23 cellular contexts compared by ENCODE assay signal in genomic region chr17:80726558-80727408, GRCh38.
DNase-seq lines count a peak whose midpoint lies in the region; ATAC-seq, FAIRE-seq and TF ChIP-seq lines count a peak whose summit lies in the region.
"Had no signal": no experiment of that assay in that cellular context is flagged by ENCODE, and none has a peak within 500 bp of the region (broad histone marks: within the 10 kb centered on the region; RNA-seq: fewer than 3 reads in every experiment).

No MANE protein-coding gene starts in this region.

- TF ChIP-seq CTCF in natural killer cell (IDR thresholded peaks at IDR 0.05) (no peak), activated B cell treated with CpG ODN at 0.5 μM for 24 hours (IDR thresholded peaks at IDR 0.05) (no peak)

- intact Hi-C loops in natural killer cell (cut with micrococcal nuclease), result no loop called here
- intact Hi-C loops in activated B cell treated with CpG ODN at 0.5 μM for 24 hours (cut with micrococcal nuclease), result no loop called here

- H3K4me1 Mint-ChIP-seq in natural killer cell (peaks cover 29 to 43% of the 10 kb centered on the region in 2 donors), activated B cell treated with CpG ODN at 0.5 μM for 24 hours (peaks cover 45% of the 10 kb centered on the region), memory B cell (peaks cover 35% of the 10 kb centered on the region)
- peaks cover 10 to 39% of the 10 kb centered on the region in 2 donors for H3K4me1 Mint-ChIP-seq in natural killer cell treated with Interleukin-12 subunit alpha and Interleukin-12 subunit beta and Interleukin-15 and Interleukin-18, amount 100 ng/mL, for 72 hours (ENCODE audit: low read depth in 2 of 2)
- H3K4me1 Mint-ChIP-seq: CD14-positive monocyte had no signal

- H3K27me3 Mint-ChIP-seq in natural killer cell (ENCODE audit: low read depth in 2 of 2), result no peaks in the 10 kb centered on the region
- no peaks in the 10 kb centered on the region for H3K27me3 Mint-ChIP-seq in natural killer cell treated with Interleukin-12 subunit alpha and Interleukin-12 subunit beta and Interleukin-15 and Interleukin-18, amount 100 ng/mL, for 72 hours
- no peaks in the 10 kb centered on the region for H3K27me3 Mint-ChIP-seq in activated B cell treated with CpG ODN at 0.5 μM for 24 hours
- no peaks in the 10 kb centered on the region for H3K27me3 Mint-ChIP-seq in memory B cell

- peak; percentile 71 for FAIRE-seq in urothelium cell line (lab: Jason Lieb, UNC)
- FAIRE-seq: G401.6 had no signal

- H3K36me3 Mint-ChIP-seq in natural killer cell (no peaks in the 10 kb centered on the region), activated B cell treated with CpG ODN at 0.5 μM for 24 hours (ENCODE audit: low read depth) (peaks cover 8% of the 10 kb centered on the region), memory B cell (peaks cover 5% of the 10 kb centered on the region)
- no peaks in the 10 kb centered on the region for H3K36me3 Mint-ChIP-seq in natural killer cell treated with Interleukin-12 subunit alpha and Interleukin-12 subunit beta and Interleukin-15 and Interleukin-18, amount 100 ng/mL, for 72 hours

- H3K27ac Mint-ChIP-seq in natural killer cell, result peak overlapping the region; percentile 25 to 35
- H3K27ac Mint-ChIP-seq in natural killer cell treated with Interleukin-12 subunit alpha and Interleukin-12 subunit beta and Interleukin-15 and Interleukin-18, amount 100 ng/mL, for 72 hours, result peak overlapping the region in 1 of 2 donors; percentile 49
- H3K27ac Mint-ChIP-seq in activated B cell treated with CpG ODN at 0.5 μM for 24 hours, result no peak overlapping the region
- peak overlapping the region; percentile 68 for H3K27ac Mint-ChIP-seq in memory B cell
- H3K27ac Mint-ChIP-seq: mesothelial cell of epicardium had no signal

- ATAC-seq in natural killer cell (no peak), activated B cell treated with CpG ODN at 0.5 μM for 24 hours (ENCODE audit: low read depth) (no peak), memory B cell (ENCODE audit: low read depth) (peak; percentile 51), HG03175 (IDR thresholded peaks at IDR 0.05; ENCODE audit: unreplicated experiment) (no peak)
- ATAC-seq in natural killer cell treated with Interleukin-12 subunit alpha and Interleukin-12 subunit beta and Interleukin-15 and Interleukin-18, amount 100 ng/mL, for 72 hours, result no peak
- ATAC-seq: left colon had no signal

- DNase-seq in natural killer cell, result no peak
- DNase-seq in natural killer cell treated with Interleukin-12 subunit alpha and Interleukin-12 subunit beta and Interleukin-15 and Interleukin-18, amount 100 ng/mL, for 72 hours (ENCODE audit: low spot score), result no peak
- no peak for DNase-seq in activated B cell treated with CpG ODN at 0.5 μM for 24 hours
- no peak for DNase-seq in memory B cell (ENCODE audit: low spot score in 2 of 2)
- DNase-seq in urothelium cell line (ENCODE audit: low spot score), result no peak
- DNase-seq in NCI-H774 (lab: John Stamatoyannopoulos, UW), result no peak
- no peak for DNase-seq in activated naive CD4-positive, alpha-beta T cell treated with Interleukin-2 at 50 U/mL for 16 hours
- DNase-seq: ACHN; activated CD4-positive, alpha-beta T cell treated with anti-CD3 and anti-CD28 coated beads for 48 hours; activated effector memory CD4-positive, alpha-beta T cell treated with Interleukin-2 at 50 U/mL for 16 hours; DMS 273 treated with DMSO at 0.1 percent for 48 hours; glutamatergic neuron; left colon; NCI-H1105; NCI-H2081 treated with DMSO at 0.1 percent for 48 hours; NCI-H446; PC-9; stimulated activated CD4-positive, alpha-beta T cell treated with anti-CD3 and anti-CD28 coated beads, Interleukin-1b, Interleukin-23, amount 100 ng/mL, for 48 hours had no signal

- H3K9me3 Mint-ChIP-seq in natural killer cell, result no peaks in the 10 kb centered on the region
- no peaks in the 10 kb centered on the region for H3K9me3 Mint-ChIP-seq in natural killer cell treated with Interleukin-12 subunit alpha and Interleukin-12 subunit beta and Interleukin-15 and Interleukin-18, amount 100 ng/mL, for 72 hours
- no peaks in the 10 kb centered on the region for H3K9me3 Mint-ChIP-seq in activated B cell treated with CpG ODN at 0.5 μM for 24 hours
- no peaks in the 10 kb centered on the region for H3K9me3 Mint-ChIP-seq in memory B cell
- H3K9me3 Mint-ChIP-seq: CD14-positive monocyte, nephron had no signal

- POLR2A ChIA-PET in activated B cell treated with CpG ODN at 0.5 μM for 24 hours (lab: Charles Lee), result no interaction called here

- peak overlapping the region; percentile 42 for H3K4me3 Mint-ChIP-seq in natural killer cell
- no peak overlapping the region for H3K4me3 Mint-ChIP-seq in natural killer cell treated with Interleukin-12 subunit alpha and Interleukin-12 subunit beta and Interleukin-15 and Interleukin-18, amount 100 ng/mL, for 72 hours
- H3K4me3 Mint-ChIP-seq in activated B cell treated with CpG ODN at 0.5 μM for 24 hours, result peak overlapping the region; percentile 49
- peak overlapping the region; percentile 74 for H3K4me3 Mint-ChIP-seq in memory B cell
- H3K4me3 Mint-ChIP-seq: CD14-positive monocyte, mesothelial cell of epicardium, nephron had no signal

- CTCF ChIA-PET in activated B cell treated with CpG ODN at 0.5 μM for 24 hours (lab: Charles Lee), result no interaction called here
